ENCODE assay signal across 8 cellular contexts in genomic region chr19:29687244-29687896, GRCh38. TPM values are rescaled to one million over a fixed set of nuclear protein-coding genes. Genes with fewer than 3 reads are reported as not detected.
A peak's percentile ranks its signal among the peaks of the same experiment; 100 is the strongest.
DNase-seq lines count a peak whose midpoint lies in the region; ATAC-seq, FAIRE-seq and TF ChIP-seq lines count a peak whose summit lies in the region.

No MANE protein-coding gene starts in this region.

- no peak for FAIRE-seq in RCC 7860 (lab: Jason Lieb, UNC)

- H2AK5ac ChIP-seq in trophoblast cell (ENCODE audit: low read length), result no peak overlapping the region

- no peak overlapping the region for H2AFZ ChIP-seq in trophoblast cell (ENCODE audit: insufficient read depth, low read length, poor library complexity)

- H3K79me2 ChIP-seq in trophoblast cell (ENCODE audit: control insufficient read depth, insufficient read depth, low read length, poor library complexity), result no peaks in the 10 kb centered on the region

- H3K4me3 ChIP-seq in brain microvascular endothelial cell (ENCODE audit: low read depth, low read length) (peak overlapping the region; percentile 46), trophoblast cell (ENCODE audit: low read depth, low read length) (no peak overlapping the region)

- in situ Hi-C loops in brain microvascular endothelial cell (cut with HindIII; ENCODE audit: low pct_ligation_motif_present, low sequenced_read_pairs), result no loop called here

- H4K91ac ChIP-seq in trophoblast cell (ENCODE audit: low read depth, low read length), result no peak overlapping the region

- H3K36me3 ChIP-seq in brain microvascular endothelial cell (replicated peaks) (no peaks in the 10 kb centered on the region), trophoblast cell (ENCODE audit: control insufficient read depth in 1 of 2, insufficient read depth in 2 of 2, low read length in 2 of 2) (no peaks in the 10 kb centered on the region)

- no peak overlapping the region for H3K4ac ChIP-seq in trophoblast cell (ENCODE audit: low read depth, low read length)

- ATAC-seq in GM21390 (IDR thresholded peaks at IDR 0.05; ENCODE audit: unreplicated experiment), result no peak

- H3K14ac ChIP-seq in trophoblast cell (ENCODE audit: low read length), result peak overlapping the region; percentile 1

- H3K27me3 ChIP-seq in brain microvascular endothelial cell (replicated peaks) (no peaks in the 10 kb centered on the region), trophoblast cell (ENCODE audit: insufficient read depth, low read length) (no peaks in the 10 kb centered on the region)

- H2BK120ac ChIP-seq in trophoblast cell (ENCODE audit: insufficient read depth, low read length, poor library complexity), result no peak overlapping the region

- H3K9me3 ChIP-seq in trophoblast cell (ENCODE audit: insufficient read depth, low read depth, low read length), result peaks cover 4% of the 10 kb centered on the region

- H3K4me1 ChIP-seq in trophoblast cell (ENCODE audit: control insufficient read depth in 1 of 2, insufficient read depth in 2 of 2, low read length in 2 of 2), result no peaks in the 10 kb centered on the region

- H3K4me2 ChIP-seq in trophoblast cell (ENCODE audit: low read length), result no peak overlapping the region

- no peak overlapping the region for H4K8ac ChIP-seq in trophoblast cell (ENCODE audit: low read depth, low read length)

- H2BK5ac ChIP-seq in trophoblast cell (ENCODE audit: low read depth, low read length, poor library complexity), result no peak overlapping the region

- no peaks in the 10 kb centered on the region for H3K79me1 ChIP-seq in trophoblast cell (ENCODE audit: low read length)

- no peak overlapping the region for H4K12ac ChIP-seq in trophoblast cell (ENCODE audit: low read depth, low read length)

- no peak overlapping the region for H3K9ac ChIP-seq in trophoblast cell (ENCODE audit: low read length)

- DNase-seq in AG20443 (ENCODE audit: low spot score), result peak; percentile 90
- peak; percentile 98 for DNase-seq in MV-4-11 (lab: John Stamatoyannopoulos, UW)
- peak; percentile 95 for DNase-seq in brain microvascular endothelial cell
- peak; percentile 25 to 36 for DNase-seq in trophoblast cell
- no peak for DNase-seq in NCI-H187 treated with DMSO at 0.1 percent for 48 hours (lab: John Stamatoyannopoulos, UW)
- DNase-seq in HT-29 (ENCODE audit: low spot score), result no peak
- no peak for DNase-seq in RCC 7860 (ENCODE audit: low spot score)

- H3K18ac ChIP-seq in trophoblast cell (ENCODE audit: low read length), result no peak overlapping the region

- no CpG with 5 or more reads among the region's 17 CpGs for WGBS in trophoblast cell (ENCODE audit: extremely low coverage, insufficient coverage, insufficient read length)

- H3K27ac ChIP-seq in brain microvascular endothelial cell, result peak overlapping the region; percentile 86
- H3K27ac ChIP-seq in trophoblast cell (ENCODE audit: low read depth, low read length), result no peak overlapping the region

- TF ChIP-seq CTCF in brain microvascular endothelial cell (IDR thresholded peaks at IDR 0.05; ENCODE audit: low read depth, low read length, missing control alignments), result no peak

- peak overlapping the region; percentile 7 for H2BK12ac ChIP-seq in trophoblast cell (ENCODE audit: low read length)

- no peak overlapping the region for H3K23ac ChIP-seq in trophoblast cell (ENCODE audit: low read length)

RNA-seq across cellular contexts. Expression of gene PLEKHF1, which starts 22.1 kb away (rescaled TPM):
- 37.2 and 41.2 TPM in 2 replicates for polyA plus RNA-seq in trophoblast cell (2013)
- total RNA-seq in HT-29 (2014; rRNA removed; shearing (Covaris generic)), result 1.1 and 1.2 TPM in 2 replicates

RNA-seq across cellular contexts. Expression of gene C19orf12, which starts 27.7 kb away (rescaled TPM):
- polyA plus RNA-seq in trophoblast cell (2013), result 17.9 and 18.2 TPM in 2 replicates
- 22.4 and 24.5 TPM in 2 replicates for total RNA-seq in HT-29 (2014; rRNA removed; shearing (Covaris generic))

Comparison
In these comparisons a context has a peak if more than half of its experiments do, and no peak if none do; other contexts are left out.
1. DNase-seq: peak in AG20443 (single experiment), MV-4-11 (single experiment), brain microvascular endothelial cell (single experiment) and trophoblast cell (2 of 2); none in NCI-H187 treated with DMSO at 0.1 percent for 48 hours (single experiment), HT-29 (single experiment) and RCC 7860 (single experiment).